Comparison of ENCODE assay signal across 9 cellular contexts in genomic region chr2:197675711-197676188, GRCh38. TPM values are rescaled to one million over a fixed set of nuclear protein-coding genes. Genes with fewer than 3 reads are reported as not detected.
DNase-seq lines count a peak whose midpoint lies in the region; ATAC-seq and TF ChIP-seq lines count a peak whose summit lies in the region.
"Had no signal": no experiment of that assay in that cellular context is flagged by ENCODE, and none has a peak within 500 bp of the region (broad histone marks: within the 10 kb centered on the region; RNA-seq: fewer than 3 reads in every experiment).

No MANE protein-coding gene starts in this region.

- ATAC-seq in Right ventricle myocardium inferior (peak; percentile 64), HG03571 (IDR thresholded peaks at IDR 0.05; ENCODE audit: unreplicated experiment) (no peak), GM21526 (IDR thresholded peaks at IDR 0.05; ENCODE audit: low FRiP score, unreplicated experiment) (no peak)
- ATAC-seq: A549 had no signal

- H3K27ac Mint-ChIP-seq in neural progenitor cell: peak overlapping the region; percentile 88

- peaks cover 9% of the 10 kb centered on the region for H3K36me3 Mint-ChIP-seq in neural progenitor cell

- H3K36me3 ChIP-seq in neural progenitor cell: no peaks in the 10 kb centered on the region

- TF ChIP-seq CTCF in foreskin fibroblast (IDR thresholded peaks at IDR 0.05; ENCODE audit: low read depth, low read length) (no peak), neural progenitor cell (IDR thresholded peaks at IDR 0.05) (no peak)

- H3K4me3 ChIP-seq in foreskin fibroblast (ENCODE audit: low read depth in 1 of 2, low read length in 2 of 2): peak overlapping the region; percentile 54 to 63
- H3K4me3 ChIP-seq in neural progenitor cell: peak overlapping the region; percentile 40
- H3K4me3 ChIP-seq: A549 had no signal

- H2AFZ ChIP-seq in neural progenitor cell (replicated peaks): peak overlapping the region; percentile 75

- H3K9me3 Mint-ChIP-seq in neural progenitor cell: peaks cover 7% of the 10 kb centered on the region

- peak overlapping the region; percentile 74 for H3K4me2 ChIP-seq in neural progenitor cell
- H3K4me2 ChIP-seq: A549 had no signal

- DNase-seq in Right ventricle myocardium inferior (ENCODE audit: missing footprints) (no peak), cardiac septum (ENCODE audit: low spot score) (no peak), foreskin fibroblast (peak in 1 of 2 donors; percentile 51), neural progenitor cell (ENCODE audit: low spot score) (peak; percentile 64), SK-N-DZ (ENCODE audit: low spot score) (no peak), SIG-M5 treated with dmso at 0.1 percent for 504 hours (lab: John Stamatoyannopoulos, UW; ENCODE audit: unreplicated experiment) (no peak)

- no peaks in the 10 kb centered on the region for H3K27me3 Mint-ChIP-seq in neural progenitor cell (ENCODE audit: insufficient read depth, low read depth)

- H3K4me1 ChIP-seq in neural progenitor cell: peaks cover 31% of the 10 kb centered on the region
- H3K4me1 ChIP-seq: A549 had no signal

- no peaks in the 10 kb centered on the region for H3K27me3 ChIP-seq in neural progenitor cell

- no peaks in the 10 kb centered on the region for H3K79me2 ChIP-seq in neural progenitor cell (ENCODE audit: low read depth)

- H3K9me3 ChIP-seq in neural progenitor cell (ENCODE audit: low read depth): no peaks in the 10 kb centered on the region
- H3K9me3 ChIP-seq: A549 had no signal

- intact Hi-C loops in Right ventricle myocardium inferior (cut with DNase I): no loop called here
- intact Hi-C loops in cardiac septum (cut with DNase I): no loop called here

- H3K4me3 Mint-ChIP-seq in neural progenitor cell: peak overlapping the region; percentile 90

- H4K20me1 ChIP-seq in neural progenitor cell (ENCODE audit: low read depth): no peaks in the 10 kb centered on the region

- H3K4me1 Mint-ChIP-seq in neural progenitor cell: peaks cover 38% of the 10 kb centered on the region

- peaks cover 11% of the 10 kb centered on the region for H3F3A ChIP-seq in neural progenitor cell (ENCODE audit: low read depth)

- H3K9ac ChIP-seq in neural progenitor cell: no peak overlapping the region

- no peak overlapping the region for H3K27ac ChIP-seq in neural progenitor cell
- H3K27ac ChIP-seq: A549 had no signal

RNA-seq across cellular contexts. Expression of gene RFTN2, which starts 0.4 kb away (rescaled TPM):
- total RNA-seq in Right ventricle myocardium inferior (7.5 TPM), cardiac septum (3.5 TPM), neural progenitor cell (ENCODE audit: low replicate concordance) (3.1 and 8.2 TPM in 2 replicates)
- polyA plus RNA-seq in SK-N-DZ (2014; cell fraction: cytosol; rRNA removed): not detected in 2 replicates
- polyA plus RNA-seq in SK-N-DZ (2014; cell fraction: nucleus; rRNA removed): 0.16 TPM in 1 of 2 replicates, not detected in the other

RNA-seq across cellular contexts. Expression of gene MARS2, which starts 29.4 kb away (rescaled TPM):
- total RNA-seq in Right ventricle myocardium inferior (7.5 TPM), cardiac septum (6.7 TPM), neural progenitor cell (ENCODE audit: low replicate concordance) (5.7 and 8.4 TPM in 2 replicates)
- polyA plus RNA-seq in SK-N-DZ (2014; cell fraction: cytosol; rRNA removed): 6.4 and 8.5 TPM in 2 replicates
- 7.2 and 8.0 TPM in 2 replicates for polyA plus RNA-seq in SK-N-DZ (2014; cell fraction: nucleus; rRNA removed)
